8 cellular contexts compared by ENCODE assay signal in genomic region chr11:9573775-9574555, GRCh38. TPM values are rescaled to one million over a fixed set of nuclear protein-coding genes. Genes with fewer than 3 reads are reported as not detected.
DNase-seq lines count a peak whose midpoint lies in the region; ATAC-seq and TF ChIP-seq lines count a peak whose summit lies in the region.

No MANE protein-coding gene starts in this region.

- peaks cover 35% of the 10 kb centered on the region for H3K36me3 Mint-ChIP-seq in activated naive CD8-positive, alpha-beta T cell treated with anti-CD3 and anti-CD28 coated beads for 36 hours
- peaks cover 0 to 3% (median 0%) of the 10 kb centered on the region in 3 donors for H3K36me3 Mint-ChIP-seq in immature natural killer cell
- peaks cover 43% of the 10 kb centered on the region for H3K36me3 Mint-ChIP-seq in stimulated activated naive CD8-positive, alpha-beta T cell treated with anti-CD3 and anti-CD28 coated beads, Interleukin-15, Interleukin-2, amounts not matched to agents 100 ng/mL and 50 ng/mL, for 24 hours (ENCODE audit: low read depth)

- peaks cover 37% of the 10 kb centered on the region for H3K27me3 Mint-ChIP-seq in activated naive CD8-positive, alpha-beta T cell treated with anti-CD3 and anti-CD28 coated beads for 36 hours
- H3K27me3 Mint-ChIP-seq in immature natural killer cell (ENCODE audit: low read depth in 3 of 3): peaks cover 2 to 16% (median 4%) of the 10 kb centered on the region in 3 donors
- peaks cover 5% of the 10 kb centered on the region for H3K27me3 Mint-ChIP-seq in stimulated activated naive CD8-positive, alpha-beta T cell treated with anti-CD3 and anti-CD28 coated beads, Interleukin-15, Interleukin-2, amounts not matched to agents 100 ng/mL and 50 ng/mL, for 24 hours

- H3K27ac Mint-ChIP-seq in activated naive CD8-positive, alpha-beta T cell treated with anti-CD3 and anti-CD28 coated beads for 36 hours: peak overlapping the region; percentile 82
- peak overlapping the region in 4 of 6 donors; percentile 78 to 86 (median 84) for H3K27ac Mint-ChIP-seq in immature natural killer cell
- peak overlapping the region; percentile 85 for H3K27ac Mint-ChIP-seq in stimulated activated naive CD8-positive, alpha-beta T cell treated with anti-CD3 and anti-CD28 coated beads, Interleukin-15, Interleukin-2, amounts not matched to agents 100 ng/mL and 50 ng/mL, for 24 hours

- H3K4me1 Mint-ChIP-seq in activated naive CD8-positive, alpha-beta T cell treated with anti-CD3 and anti-CD28 coated beads for 36 hours: peaks cover 25% of the 10 kb centered on the region
- peaks cover 45 to 53% of the 10 kb centered on the region in 2 donors for H3K4me1 Mint-ChIP-seq in immature natural killer cell
- H3K4me1 Mint-ChIP-seq in stimulated activated naive CD8-positive, alpha-beta T cell treated with anti-CD3 and anti-CD28 coated beads, Interleukin-15, Interleukin-2, amounts not matched to agents 100 ng/mL and 50 ng/mL, for 24 hours (ENCODE audit: low read depth): peaks cover 37% of the 10 kb centered on the region

- H3K9me3 Mint-ChIP-seq in activated naive CD8-positive, alpha-beta T cell treated with anti-CD3 and anti-CD28 coated beads for 36 hours: no peaks in the 10 kb centered on the region
- no peaks in the 10 kb centered on the region for H3K9me3 Mint-ChIP-seq in immature natural killer cell
- H3K9me3 Mint-ChIP-seq in stimulated activated naive CD8-positive, alpha-beta T cell treated with anti-CD3 and anti-CD28 coated beads, Interleukin-15, Interleukin-2, amounts not matched to agents 100 ng/mL and 50 ng/mL, for 24 hours: no peaks in the 10 kb centered on the region

- no peak for TF ChIP-seq CTCF in HL-60 (IDR thresholded peaks at IDR 0.05; ENCODE audit: insufficient read depth, low read length)

- H3K27ac ChIP-seq in HL-60 (replicated peaks): peak overlapping the region; percentile 81

- peak overlapping the region; percentile 86 for H3K4me3 Mint-ChIP-seq in activated naive CD8-positive, alpha-beta T cell treated with anti-CD3 and anti-CD28 coated beads for 36 hours
- peak overlapping the region; percentile 74 to 88 (median 79) for H3K4me3 Mint-ChIP-seq in immature natural killer cell
- peak overlapping the region; percentile 89 for H3K4me3 Mint-ChIP-seq in stimulated activated naive CD8-positive, alpha-beta T cell treated with anti-CD3 and anti-CD28 coated beads, Interleukin-15, Interleukin-2, amounts not matched to agents 100 ng/mL and 50 ng/mL, for 24 hours

- no peaks in the 10 kb centered on the region for H3K27me3 ChIP-seq in HL-60 (ENCODE audit: insufficient read depth, poor library complexity, severe bottlenecking)

- peak; percentile 18 for ATAC-seq in GM19397 (IDR thresholded peaks at IDR 0.05; ENCODE audit: unreplicated experiment)

- peak overlapping the region; percentile 97 for H3K4me3 ChIP-seq in HL-60 (replicated peaks; ENCODE audit: insufficient read depth, low read length)

- DNase-seq in Daoy (ENCODE audit: low read depth) (peak; percentile 26), HL-60 (ENCODE audit: low read depth in 1 of 2, low spot score in 1 of 2) (peak in 1 of 2 experiments; percentile 38), immature natural killer cell (peak; percentile 26 to 31 (median 29)), iPS-NIHi7 (ENCODE audit: extremely low spot score) (no peak), islet precursor cell (no peak)
- DNase-seq in activated naive CD8-positive, alpha-beta T cell treated with anti-CD3 and anti-CD28 coated beads for 36 hours: peak; percentile 34

RNA-seq across cellular contexts. Expression of gene WEE1, which starts 0.5 kb away (rescaled TPM):
- 64.0 and 69.1 TPM in 2 replicates for total RNA-seq in Daoy (2014; rRNA removed; shearing (Covaris generic))
- 10 to 100 TPM; 46.8 to 47.5 TPM for total RNA-seq in activated naive CD8-positive, alpha-beta T cell treated with anti-CD3 and anti-CD28 coated beads for 36 hours
- polyA plus RNA-seq in immature natural killer cell: 10 to 100 TPM in 1 of 3 donors, 1 to 10 TPM in 2; 7.7 to 11.4 (median 9.9) TPM

Comparison
In these comparisons a context has a peak if more than half of its experiments do, and no peak if none do; other contexts are left out.
1. DNase-seq: peak in Daoy (single experiment), activated naive CD8-positive, alpha-beta T cell treated with anti-CD3 and anti-CD28 coated beads for 36 hours (single experiment) and immature natural killer cell (3 of 3); none in iPS-NIHi7 (single experiment) and islet precursor cell (single experiment).
2. Peak in every context shown above with its lines, with median percentiles within 50 percentile points of each other: H3K27ac Mint-ChIP-seq and H3K4me3 Mint-ChIP-seq.